24 cellular contexts compared by ENCODE assay signal in the genomic region with DNA sequence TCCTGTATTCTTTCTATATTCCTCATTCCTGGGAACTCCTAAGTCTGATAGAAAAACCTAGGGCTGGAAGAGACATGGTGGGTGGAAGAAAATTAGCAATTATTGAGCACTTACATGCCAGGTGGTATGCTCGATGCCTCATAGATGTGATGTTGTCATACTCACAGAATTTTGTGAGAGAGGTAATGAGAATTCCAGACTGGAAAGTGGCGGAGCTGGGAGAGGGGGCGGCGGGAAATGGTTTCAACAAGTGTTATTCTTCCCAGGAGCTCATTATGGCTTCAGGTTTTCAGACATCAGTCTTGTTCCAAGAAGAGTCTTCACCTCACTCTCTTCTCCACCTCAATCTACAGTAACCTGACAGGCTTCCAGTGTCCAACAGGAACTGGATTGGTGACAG. TPM values are rescaled to one million over a fixed set of nuclear protein-coding genes. Genes with fewer than 3 reads are reported as not detected.
DNase-seq lines count a peak whose midpoint lies in the region; ATAC-seq and TF ChIP-seq lines count a peak whose summit lies in the region.
"Had no signal": no experiment of that assay in that cellular context is flagged by ENCODE, and none has a peak within 500 bp of the region (broad histone marks: within the 10 kb centered on the region; RNA-seq: fewer than 3 reads in every experiment).

No MANE protein-coding gene starts in this region.

- peaks cover 79% of the 10 kb centered on the region for H3K4me1 ChIP-seq in left ventricle myocardium inferior
- H3K4me1 ChIP-seq in neural progenitor cell: peaks cover 11% of the 10 kb centered on the region
- peaks cover 25 to 73% of the 10 kb centered on the region in 2 donors for H3K4me1 ChIP-seq in thoracic aorta (ENCODE audit: control insufficient read depth in 1 of 2, low read depth in 2 of 2)
- H3K4me1 ChIP-seq: HAP-1 had no signal

- ATAC-seq in thoracic aorta (ENCODE audit: insufficient number of reproducible peaks, low FRiP score, low read depth) (no peak), HG03439 (IDR thresholded peaks at IDR 0.05; ENCODE audit: unreplicated experiment) (no peak)
- ATAC-seq: GM23338 had no signal

- H3F3A ChIP-seq in neural progenitor cell (ENCODE audit: low read depth): no peaks in the 10 kb centered on the region

- H3K27ac ChIP-seq in left ventricle myocardium inferior (replicated peaks) (peak overlapping the region; percentile 91), neural progenitor cell (no peak overlapping the region), thoracic aorta (peak overlapping the region; percentile 95 to 97)
- H3K27ac ChIP-seq: BLaER1 treated with 17β-estradiol and CSF1 and Interleukin-3, amounts not matched to agents 10 nM and 100 nM had no signal

- H3K4me1 Mint-ChIP-seq in chondrocyte (ENCODE audit: low read depth) (peaks cover 38% of the 10 kb centered on the region), neural progenitor cell (no peaks in the 10 kb centered on the region)
- H3K4me1 Mint-ChIP-seq in activated CD4-positive, alpha-beta T cell treated with anti-CD3 and anti-CD28 coated beads, Interleukin-2, amount 10 ng/mL, durations not matched to agents 24 days and 14 days: peaks cover 2% of the 10 kb centered on the region

- H3K4me2 ChIP-seq in neural progenitor cell: peak overlapping the region; percentile 47
- H3K4me2 ChIP-seq: GM23338 had no signal

- no peaks in the 10 kb centered on the region for H3K79me2 ChIP-seq in neural progenitor cell (ENCODE audit: low read depth)

- H3K27me3 Mint-ChIP-seq in chondrocyte (ENCODE audit: low read depth) (no peaks in the 10 kb centered on the region), neural progenitor cell (ENCODE audit: insufficient read depth, low read depth) (peaks cover 3% of the 10 kb centered on the region)
- peaks cover 11% of the 10 kb centered on the region for H3K27me3 Mint-ChIP-seq in activated CD4-positive, alpha-beta T cell treated with anti-CD3 and anti-CD28 coated beads, Interleukin-2, amount 10 ng/mL, durations not matched to agents 24 days and 14 days
- H3K27me3 Mint-ChIP-seq: CD4-positive, alpha-beta T cell had no signal

- H3K9ac ChIP-seq in neural progenitor cell: no peak overlapping the region
- H3K9ac ChIP-seq: BLaER1 treated with 17β-estradiol and CSF1 and Interleukin-3, amounts not matched to agents 10 nM and 100 nM had no signal

- no peak overlapping the region for H2AFZ ChIP-seq in neural progenitor cell (replicated peaks)
- H2AFZ ChIP-seq: GM23338 had no signal

- H3K9me3 Mint-ChIP-seq in chondrocyte (ENCODE audit: low read depth): no peaks in the 10 kb centered on the region
- H3K9me3 Mint-ChIP-seq in neural progenitor cell: no peaks in the 10 kb centered on the region
- H3K9me3 Mint-ChIP-seq in activated CD4-positive, alpha-beta T cell treated with anti-CD3 and anti-CD28 coated beads, Interleukin-2, amount 10 ng/mL, durations not matched to agents 24 days and 14 days: no peaks in the 10 kb centered on the region
- H3K9me3 Mint-ChIP-seq: CD4-positive, alpha-beta T cell; GM23338; HFFc6 had no signal

- H3K4me3 ChIP-seq in left ventricle myocardium inferior (no peak overlapping the region), neural progenitor cell (no peak overlapping the region), thoracic aorta (no peak overlapping the region)
- H3K4me3 ChIP-seq: BLaER1 treated with 17β-estradiol and CSF1 and Interleukin-3, amounts not matched to agents 10 nM and 100 nM; GM23338; HAP-1 had no signal

- H3K36me3 ChIP-seq in left ventricle myocardium inferior (no peaks in the 10 kb centered on the region), neural progenitor cell (no peaks in the 10 kb centered on the region), thoracic aorta (no peaks in the 10 kb centered on the region)
- H3K36me3 ChIP-seq: BLaER1 treated with 17β-estradiol and CSF1 and Interleukin-3, amounts not matched to agents 10 nM and 100 nM; HAP-1 had no signal

- intact Hi-C loops in left ventricle myocardium inferior (cut with micrococcal nuclease): no loop called here
- intact Hi-C loops in cardiac septum (cut with DNase I): no loop called here
- intact Hi-C loops in activated CD4-positive, alpha-beta T cell treated with anti-CD3 and anti-CD28 coated beads, Interleukin-2, amount 10 ng/mL, durations not matched to agents 24 days and 14 days (cut with micrococcal nuclease): no loop called here

- H3K9me3 ChIP-seq in left ventricle myocardium inferior (replicated peaks): no peaks in the 10 kb centered on the region
- H3K9me3 ChIP-seq in neural progenitor cell (ENCODE audit: low read depth): no peaks in the 10 kb centered on the region
- no peaks in the 10 kb centered on the region for H3K9me3 ChIP-seq in thoracic aorta
- H3K9me3 ChIP-seq: BLaER1 treated with 17β-estradiol and CSF1 and Interleukin-3, amounts not matched to agents 10 nM and 100 nM; HAP-1 had no signal

- no peak overlapping the region for H3K4me3 Mint-ChIP-seq in chondrocyte (ENCODE audit: unreplicated experiment)
- H3K4me3 Mint-ChIP-seq in neural progenitor cell: no peak overlapping the region
- no peak overlapping the region for H3K4me3 Mint-ChIP-seq in activated CD4-positive, alpha-beta T cell treated with anti-CD3 and anti-CD28 coated beads, Interleukin-2, amount 10 ng/mL, durations not matched to agents 24 days and 14 days
- H3K4me3 Mint-ChIP-seq: CD4-positive, alpha-beta T cell; GM23338; HFFc6 had no signal

- peak overlapping the region; percentile 97 for H3K27ac Mint-ChIP-seq in chondrocyte (ENCODE audit: unreplicated experiment)
- no peak overlapping the region for H3K27ac Mint-ChIP-seq in neural progenitor cell
- H3K27ac Mint-ChIP-seq in activated CD4-positive, alpha-beta T cell treated with anti-CD3 and anti-CD28 coated beads, Interleukin-2, amount 10 ng/mL, durations not matched to agents 24 days and 14 days: no peak overlapping the region
- H3K27ac Mint-ChIP-seq: CD4-positive, alpha-beta T cell; GM23338; HFFc6 had no signal

- DNase-seq in left ventricle myocardium inferior (no peak), cardiac septum (ENCODE audit: low spot score) (no peak), chondrocyte (ENCODE audit: low spot score) (no peak), neural progenitor cell (ENCODE audit: low spot score) (no peak), thoracic aorta (ENCODE audit: low spot score) (no peak), glomerular visceral epithelial cell (ENCODE audit: extremely low spot score) (no peak)
- no peak for DNase-seq in activated CD4-positive, alpha-beta T cell treated with anti-CD3 and anti-CD28 coated beads, Interleukin-2, amount 10 ng/mL, durations not matched to agents 24 days and 14 days
- DNase-seq: AML-193; CD4-positive, alpha-beta T cell; DMS53; HFFc6; KG1; NCI-H1092; NCI-H1417 treated with DMSO at 0.1 percent for 48 hours; NCI-H1694 treated with DMSO at 0.1 percent for 48 hours; NCI-H2081; NCI-H2227 treated with DMSO at 0.1 percent for 48 hours; NCI-H526 treated with DMSO at 0.1 percent for 48 hours; RPMI8226; SHP77 treated with DMSO at 0.1 percent for 48 hours had no signal

- H4K20me1 ChIP-seq in neural progenitor cell (ENCODE audit: low read depth): no peaks in the 10 kb centered on the region
- H4K20me1 ChIP-seq: BLaER1 treated with 17β-estradiol and CSF1 and Interleukin-3, amounts not matched to agents 10 nM and 100 nM had no signal

- H3K27me3 ChIP-seq in left ventricle myocardium inferior (ENCODE audit: low read depth) (no peaks in the 10 kb centered on the region), neural progenitor cell (no peaks in the 10 kb centered on the region), thoracic aorta (replicated peaks; ENCODE audit: insufficient read depth) (no peaks in the 10 kb centered on the region)
- H3K27me3 ChIP-seq: BLaER1 treated with 17β-estradiol and CSF1 and Interleukin-3, amounts not matched to agents 10 nM and 100 nM had no signal

- H3K36me3 Mint-ChIP-seq in chondrocyte (ENCODE audit: low read depth) (no peaks in the 10 kb centered on the region), neural progenitor cell (no peaks in the 10 kb centered on the region)
- H3K36me3 Mint-ChIP-seq in activated CD4-positive, alpha-beta T cell treated with anti-CD3 and anti-CD28 coated beads, Interleukin-2, amount 10 ng/mL, durations not matched to agents 24 days and 14 days (ENCODE audit: low read depth): no peaks in the 10 kb centered on the region

- TF ChIP-seq CTCF in left ventricle myocardium inferior (IDR thresholded peaks at IDR 0.05; ENCODE audit: borderline replicate concordance) (no peak), chondrocyte (IDR thresholded peaks at IDR 0.05) (no peak), neural progenitor cell (IDR thresholded peaks at IDR 0.05) (no peak), thoracic aorta (IDR thresholded peaks at IDR 0.05) (no peak)

RNA-seq across cellular contexts. Expression of a gene that starts 16.2 kb away (rescaled TPM):
- total RNA-seq in left ventricle myocardium inferior (12.3 TPM), cardiac septum (4.3 TPM), chondrocyte (31.3 to 41.6 TPM (median 31.9 TPM) in 3 replicates), neural progenitor cell (ENCODE audit: low replicate concordance) (0.07 and 0.15 TPM in 2 replicates), thoracic aorta (10 to 100 TPM; 56.7 to 73.9 TPM)
- 0.19 and 0.33 TPM in 2 replicates for total RNA-seq in activated CD4-positive, alpha-beta T cell treated with anti-CD3 and anti-CD28 coated beads, Interleukin-2, amount 10 ng/mL, durations not matched to agents 24 days and 14 days
- total RNA-seq: CD4-positive, alpha-beta T cell had no signal
